30 cellular contexts compared by ENCODE assay signal in genomic region chr21:45458281-45459170, GRCh38. TPM values are rescaled to one million over a fixed set of nuclear protein-coding genes. Genes with fewer than 3 reads are reported as not detected.
DNase-seq lines count a peak whose midpoint lies in the region; ATAC-seq and TF ChIP-seq lines count a peak whose summit lies in the region.
"Had no signal": no experiment of that assay in that cellular context is flagged by ENCODE, and none has a peak within 500 bp of the region (broad histone marks: within the 10 kb centered on the region; RNA-seq: fewer than 3 reads in every experiment).

No MANE protein-coding gene starts in this region.

- no peaks in the 10 kb centered on the region for H3K36me3 ChIP-seq in Panc1 (ENCODE audit: control insufficient read depth, insufficient read depth, low read length)
- peaks cover 0 to 11% (median 0%) of the 10 kb centered on the region in 3 donors for H3K36me3 ChIP-seq in tibial artery
- H3K36me3 ChIP-seq: thyroid gland had no signal

- intact Hi-C loops in Panc1 (cut with micrococcal nuclease; ENCODE audit: unreplicated experiment) = no loop called here
- intact Hi-C loops in left cardiac atrium (cut with DNase I) = loop anchor here in 1 of 2 donors (10.0 kb wide), 1 partner anchor 304 kb away; no protein-coding TSS in a partner anchor
- intact Hi-C loops in tibial artery (cut with DNase I; ENCODE audit: low total_unique reads) = loop anchor here (10.0 kb wide), 1 partner anchor 304 kb away; no protein-coding TSS in a partner anchor

- H3K27me3 ChIP-seq in Panc1 (ENCODE audit: control insufficient read depth, insufficient read depth, low read length) (no peaks in the 10 kb centered on the region), tibial artery (no peaks in the 10 kb centered on the region)
- H3K27me3 ChIP-seq: thyroid gland had no signal

- H3K4me1 ChIP-seq in Panc1 (ENCODE audit: control insufficient read depth, insufficient read depth, low read length) (peaks cover 90% of the 10 kb centered on the region), tibial artery (peaks cover 0 to 81% (median 65%) of the 10 kb centered on the region in 4 donors)

- TF ChIP-seq CTCF in Panc1 (IDR thresholded peaks at IDR 0.05) = no peak
- no peak for TF ChIP-seq CTCF in omental fat pad (IDR thresholded peaks at IDR 0.05)
- TF ChIP-seq CTCF in tibial artery (IDR thresholded peaks at IDR 0.05) = no peak

- H3K27ac ChIP-seq in Panc1 (ENCODE audit: low read length) (peak overlapping the region; percentile 84), tibial artery (peak overlapping the region; percentile 73 to 75)
- H3K27ac ChIP-seq: PC-9, thyroid gland had no signal

- no peaks in the 10 kb centered on the region for H3K9me3 ChIP-seq in Panc1 (ENCODE audit: control insufficient read depth, insufficient read depth, low read depth, low read length)
- H3K9me3 ChIP-seq in tibial artery = no peaks in the 10 kb centered on the region
- H3K9me3 ChIP-seq: thyroid gland had no signal

- in situ Hi-C loops in Panc1 (cut with HindIII; ENCODE audit: low pct_unique_long_range_greater_than_20kb, low sequenced_read_pairs) = no loop called here

- CTCF ChIA-PET in Panc1 (lab: Charles Lee) = no interaction called here

- POLR2A ChIA-PET in Panc1 (lab: Charles Lee) = no interaction called here

- no peak for DNase-seq in Panc1 (ENCODE audit: low read depth, low spot score)
- peak; percentile 21 for DNase-seq in left cardiac atrium
- no peak for DNase-seq in omental fat pad (ENCODE audit: low spot score)
- no peak for DNase-seq in tibial artery
- DNase-seq in NCI-H1048 (lab: John Stamatoyannopoulos, UW) = no peak
- no peak for DNase-seq in DMS79 (lab: John Stamatoyannopoulos, UW)
- DNase-seq: activated CD8-positive, alpha-beta memory T cell treated with anti-CD3 and anti-CD28 coated beads, Interleukin-2, amount 10 ng/mL, durations not matched to agents 7 days and 5 days; activated gamma-delta T cell; activated naive CD8-positive, alpha-beta T cell treated with anti-CD3 and anti-CD28 coated beads for 36 hours; activated T-cell treated with anti-CD3 and anti-CD28 coated beads, Interleukin-2, amount 50 U/mL, for 4 hours; anterior cingulate cortex; effector memory CD8-positive, alpha-beta T cell; erythroblast; islet precursor cell; KBM-7; naive thymus-derived CD4-positive, alpha-beta T cell; NCI-H1105; NCI-H1930; NCI-H526 treated with DMSO at 0.1 percent for 48 hours; PC-9; SHP77; stimulated activated CD4-positive, alpha-beta T cell treated with anti-CD3 and anti-CD28 coated beads, Interleukin-2, amount 100 ng/mL, for 24 hours; stimulated activated CD8-positive, alpha-beta memory T cell treated with anti-CD3 and anti-CD28 coated beads, Interleukin-4, amount 100 ng/mL, for 48 hours; stimulated activated naive CD8-positive, alpha-beta T cell treated with anti-CD3 and anti-CD28 coated beads, Interleukin-15, amount 100 ng/mL, for 72 hours; thyroid gland had no signal

- BruUV-seq in Panc1 (replicated peaks; lab: Mats Ljungman, UMichigan) = no TSS peak

- ATAC-seq in Panc1 = peak; percentile 28; the same call in 1 of the 2 replicates
- no peak for ATAC-seq in left cardiac atrium
- ATAC-seq in omental fat pad (ENCODE audit: low FRiP score) = peak; percentile 1
- ATAC-seq in HG02970 (IDR thresholded peaks at IDR 0.05; ENCODE audit: low FRiP score, unreplicated experiment) = no peak
- ATAC-seq: activated CD8-positive, alpha-beta memory T cell treated with anti-CD3 and anti-CD28 coated beads, Interleukin-2, amount 10 ng/mL, durations not matched to agents 7 days and 5 days; activated T-cell treated with anti-CD3 and anti-CD28 coated beads, Interleukin-2, amount 50 U/mL, for 4 hours; effector memory CD8-positive, alpha-beta T cell; GM12878; HCT116; naive thymus-derived CD4-positive, alpha-beta T cell had no signal

- H3K4me3 ChIP-seq in Panc1 (ENCODE audit: low read depth in 2 of 2, low read length in 2 of 2) (no peak overlapping the region), tibial artery (peak overlapping the region; percentile 52 to 55)
- H3K4me3 ChIP-seq: GM12878, lung, PC-9, smooth muscle cell, thyroid gland had no signal

RNA-seq across cellular contexts. Expression of gene COL18A1, which starts 53.6 kb away (rescaled TPM):
- 676 TPM for total RNA-seq in Panc1 (2021; ENCODE audit: unreplicated experiment)
- 1,186 TPM for polyA plus RNA-seq in Panc1 (2012; ENCODE audit: insufficient read length)
- 100 to 1,000 TPM in 1 of 2 donors, 10 to 100 TPM in 1; 53.4 to 104 TPM for total RNA-seq in left cardiac atrium
- total RNA-seq in omental fat pad = 100 to 1,000 TPM in 2 of 4 donors, 10 to 100 TPM in 2; 64.7 to 110 (median 98.9) TPM

Comparison
In these comparisons a context has a peak if more than half of its experiments do, and no peak if none do; other contexts are left out.
1. ATAC-seq: peak in Panc1 (single experiment) and omental fat pad (single experiment); none in left cardiac atrium (0 of 2) and HG02970 (single experiment).
2. H3K4me3 ChIP-seq: peak in tibial artery (2 of 2); none in Panc1 (0 of 2).